Comparison of ENCODE assay signal across 1 cellular context in the genomic region with DNA sequence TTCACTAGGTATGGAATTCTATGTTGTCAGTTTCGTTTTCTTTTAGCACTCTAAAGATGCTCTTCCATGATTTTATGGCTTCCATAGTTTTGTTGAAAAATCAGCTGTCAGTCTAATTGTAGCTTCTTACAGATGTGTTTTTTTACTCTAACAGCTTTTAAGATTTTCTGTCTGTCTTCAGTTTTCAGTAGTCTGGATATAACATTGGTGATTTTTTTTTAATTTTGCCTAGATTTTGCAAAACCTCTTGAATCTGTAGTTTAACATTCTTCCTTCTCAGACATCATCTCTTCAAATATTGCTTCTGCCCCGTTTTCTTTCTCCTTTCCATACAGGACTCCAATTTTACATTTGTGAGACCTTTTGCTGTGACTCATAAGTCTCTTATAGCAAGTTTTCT.
TF ChIP-seq lines count a peak whose summit lies in the region.

No MANE protein-coding gene starts in this region.

TF ChIP-seq in H1, 55 proteins besides CTCF, POLR2A, EP300 and RAD21 (continued from another document):
- TF ChIP-seq, protein P1, sequence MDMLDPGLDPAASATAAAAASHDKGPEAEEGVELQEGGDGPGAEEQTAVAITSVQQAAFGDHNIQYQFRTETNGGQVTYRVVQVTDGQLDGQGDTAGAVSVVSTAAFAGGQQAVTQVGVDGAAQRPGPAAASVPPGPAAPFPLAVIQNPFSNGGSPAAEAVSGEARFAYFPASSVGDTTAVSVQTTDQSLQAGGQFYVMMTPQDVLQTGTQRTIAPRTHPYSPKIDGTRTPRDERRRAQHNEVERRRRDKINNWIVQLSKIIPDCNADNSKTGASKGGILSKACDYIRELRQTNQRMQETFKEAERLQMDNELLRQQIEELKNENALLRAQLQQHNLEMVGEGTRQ (IDR thresholded peaks at IDR 0.05; ENCODE audit: low read length): no peak
- no peak for TF ChIP-seq RNF2 (IDR thresholded peaks at IDR 0.05; ENCODE audit: borderline replicate concordance, low read depth, low read length, missing control alignments, poor library complexity, severe bottlenecking)
